In genomic region chr2:239528146-239528545, GRCh38 we compare ENCODE assay signal across 18 cellular contexts.
DNase-seq lines count a peak whose midpoint lies in the region; ATAC-seq and TF ChIP-seq lines count a peak whose summit lies in the region.
"Had no signal": no experiment of that assay in that cellular context is flagged by ENCODE, and none has a peak within 500 bp of the region (broad histone marks: within the 10 kb centered on the region; RNA-seq: fewer than 3 reads in every experiment).

No MANE protein-coding gene starts in this region.

- no CpG with 5 or more reads among the region's 11 CpGs for WGBS in neuronal stem cell (ENCODE audit: extremely low coverage in 2 of 2, insufficient read length in 2 of 2, insufficient replicate concordance in 1 of 2), 2 donors

- H3K4me3 Mint-ChIP-seq in chondrocyte (ENCODE audit: unreplicated experiment), result no peak overlapping the region
- H3K4me3 Mint-ChIP-seq: CD14-positive monocyte; CD4-positive, alpha-beta T cell; CD8-positive, alpha-beta memory T cell; H9 had no signal

- H2BK12ac ChIP-seq in neuronal stem cell (ENCODE audit: low read length), result no peak overlapping the region

- no peak overlapping the region for H2AFZ ChIP-seq in neuronal stem cell (ENCODE audit: low read length)
- H2AFZ ChIP-seq: GM23248 had no signal

- H3K27ac ChIP-seq in right atrium auricular region, result no peak overlapping the region
- H3K27ac ChIP-seq in neuronal stem cell (replicated peaks; ENCODE audit: low read length), result no peak overlapping the region
- H3K27ac ChIP-seq: 22Rv1; BLaER1 treated with 17β-estradiol and CSF1 and Interleukin-3, amounts not matched to agents 10 nM and 100 nM; GM23248 had no signal

- H3K36me3 ChIP-seq in right atrium auricular region (no peaks in the 10 kb centered on the region), neuronal stem cell (replicated peaks in 1 of 2; ENCODE audit: control insufficient read depth in 2 of 2, insufficient read depth in 2 of 2, low read length in 2 of 2) (peaks cover 0 to 2% of the 10 kb centered on the region in 2 donors)
- H3K36me3 ChIP-seq: BE2C; BLaER1 treated with 17β-estradiol and CSF1 and Interleukin-3, amounts not matched to agents 10 nM and 100 nM had no signal

- H3K27me3 ChIP-seq in right atrium auricular region (no peaks in the 10 kb centered on the region), neuronal stem cell (ENCODE audit: control insufficient read depth in 3 of 3, insufficient read depth in 3 of 3, low read depth in 1 of 3, low read length in 3 of 3) (peaks cover 0 to 17% (median 0%) of the 10 kb centered on the region in 3 experiments)
- H3K27me3 ChIP-seq: BE2C; BLaER1 treated with 17β-estradiol and CSF1 and Interleukin-3, amounts not matched to agents 10 nM and 100 nM had no signal

- H3K4me2 ChIP-seq in neuronal stem cell (ENCODE audit: insufficient read depth, low read length, poor library complexity, severe bottlenecking), result no peak overlapping the region
- H3K4me2 ChIP-seq: BLaER1 treated with 17β-estradiol and CSF1 and Interleukin-3, amounts not matched to agents 10 nM and 100 nM had no signal

- H2BK5ac ChIP-seq in neuronal stem cell (ENCODE audit: low read length), result no peak overlapping the region

- peak overlapping the region; percentile 85 for H2AK5ac ChIP-seq in neuronal stem cell (ENCODE audit: low read depth, low read length)

- peaks cover 11% of the 10 kb centered on the region for H3K27me3 Mint-ChIP-seq in chondrocyte (ENCODE audit: low read depth)
- H3K27me3 Mint-ChIP-seq: CD4-positive, alpha-beta T cell had no signal

- H4K91ac ChIP-seq in neuronal stem cell (ENCODE audit: low read depth, low read length, poor library complexity), result no peak overlapping the region

- H4K8ac ChIP-seq in neuronal stem cell (ENCODE audit: low read depth, low read length), result no peak overlapping the region

- no peaks in the 10 kb centered on the region for H3K4me1 Mint-ChIP-seq in chondrocyte (ENCODE audit: low read depth)
- H3K4me1 Mint-ChIP-seq: CD8-positive, alpha-beta memory T cell had no signal

- H2BK120ac ChIP-seq in neuronal stem cell (ENCODE audit: low read depth, low read length), result no peak overlapping the region

- no peaks in the 10 kb centered on the region for H3K4me1 ChIP-seq in right atrium auricular region
- peaks cover 17 to 19% of the 10 kb centered on the region in 2 donors for H3K4me1 ChIP-seq in neuronal stem cell (ENCODE audit: control insufficient read depth in 2 of 2, insufficient read depth in 1 of 2, low read depth in 1 of 2, low read length in 2 of 2)
- H3K4me1 ChIP-seq: BE2C had no signal

- in situ Hi-C loops in GM13976 (cut with MboI; ENCODE audit: low sequenced_read_pairs, unreplicated experiment), result no loop called here

- peaks cover 3% of the 10 kb centered on the region for H3K79me1 ChIP-seq in neuronal stem cell (ENCODE audit: low read depth, low read length)

- H3K9ac ChIP-seq in neuronal stem cell (ENCODE audit: low read depth, low read length, poor library complexity), result no peak overlapping the region
- H3K9ac ChIP-seq: BLaER1 treated with 17β-estradiol and CSF1 and Interleukin-3, amounts not matched to agents 10 nM and 100 nM; GM23248 had no signal

- H3K14ac ChIP-seq in neuronal stem cell (ENCODE audit: low read length), result no peak overlapping the region

- TF ChIP-seq CTCF in right atrium auricular region (IDR thresholded peaks at IDR 0.05) (no peak), chondrocyte (IDR thresholded peaks at IDR 0.05) (no peak), GM13976 (IDR thresholded peaks at IDR 0.05; ENCODE audit: borderline replicate concordance, control extremely low read depth, extremely low read depth, insufficient read depth, missing control alignments) (no peak)

- no peak overlapping the region for H3K27ac Mint-ChIP-seq in chondrocyte (ENCODE audit: unreplicated experiment)
- H3K27ac Mint-ChIP-seq: CD14-positive monocyte; CD4-positive, alpha-beta T cell; H9 had no signal

- ATAC-seq in left cardiac atrium, result no peak
- ATAC-seq: HCT116 had no signal

- no peak overlapping the region for H3K18ac ChIP-seq in neuronal stem cell (ENCODE audit: low read length)

- peak; percentile 5 for DNase-seq in left cardiac atrium
- DNase-seq in right atrium auricular region (ENCODE audit: low spot score), result no peak
- peak; percentile 66 for DNase-seq in chondrocyte (ENCODE audit: low spot score)
- no peak for DNase-seq in neuronal stem cell (ENCODE audit: low spot score)
- no peak for DNase-seq in D341Med (ENCODE audit: low spot score)
- no peak for DNase-seq in GM13976 (ENCODE audit: low spot score)
- DNase-seq: AML-193; BE2C; CD4-positive, alpha-beta T cell; CD8-positive, alpha-beta memory T cell; DMS53; DND-41; GM23248; H9 had no signal

- peak overlapping the region; percentile 88 for H2BK15ac ChIP-seq in neuronal stem cell (ENCODE audit: low read length)

- H3K23ac ChIP-seq in neuronal stem cell (ENCODE audit: low read depth, low read length, poor library complexity), result no peak overlapping the region

- H3K9me3 ChIP-seq in right atrium auricular region, result no peaks in the 10 kb centered on the region
- H3K9me3 ChIP-seq in neuronal stem cell (replicated peaks in 1 of 2; ENCODE audit: control insufficient read depth in 2 of 2, insufficient read depth in 1 of 2, low read depth in 1 of 2, low read length in 2 of 2), result peaks cover 5 to 6% of the 10 kb centered on the region in 2 donors
- H3K9me3 ChIP-seq: BE2C had no signal

- intact Hi-C loops in left cardiac atrium (cut with DNase I), result no loop called here

- H3K4ac ChIP-seq in neuronal stem cell (ENCODE audit: low read length), result no peak overlapping the region

- no peaks in the 10 kb centered on the region for H3K36me3 Mint-ChIP-seq in chondrocyte (ENCODE audit: low read depth)
- H3K36me3 Mint-ChIP-seq: CD14-positive monocyte; CD8-positive, alpha-beta memory T cell had no signal

- peaks cover 9% of the 10 kb centered on the region for H3K9me3 Mint-ChIP-seq in chondrocyte (ENCODE audit: low read depth)
- H3K9me3 Mint-ChIP-seq: CD4-positive, alpha-beta T cell had no signal

- H3K4me3 ChIP-seq in right atrium auricular region (no peak overlapping the region), neuronal stem cell (ENCODE audit: low read length in 2 of 2) (no peak overlapping the region)
- H3K4me3 ChIP-seq: BLaER1 treated with 17β-estradiol and CSF1 and Interleukin-3, amounts not matched to agents 10 nM and 100 nM; GM23248 had no signal

Comparison
In these comparisons a context has a peak if more than half of its experiments do, and no peak if none do; other contexts are left out.
1. DNase-seq: peak in left cardiac atrium (single experiment) and chondrocyte (single experiment); none in right atrium auricular region (single experiment), neuronal stem cell (single experiment), D341Med (single experiment) and GM13976 (single experiment).